Comparison of ENCODE assay signal across 17 cellular contexts in the genomic region with DNA sequence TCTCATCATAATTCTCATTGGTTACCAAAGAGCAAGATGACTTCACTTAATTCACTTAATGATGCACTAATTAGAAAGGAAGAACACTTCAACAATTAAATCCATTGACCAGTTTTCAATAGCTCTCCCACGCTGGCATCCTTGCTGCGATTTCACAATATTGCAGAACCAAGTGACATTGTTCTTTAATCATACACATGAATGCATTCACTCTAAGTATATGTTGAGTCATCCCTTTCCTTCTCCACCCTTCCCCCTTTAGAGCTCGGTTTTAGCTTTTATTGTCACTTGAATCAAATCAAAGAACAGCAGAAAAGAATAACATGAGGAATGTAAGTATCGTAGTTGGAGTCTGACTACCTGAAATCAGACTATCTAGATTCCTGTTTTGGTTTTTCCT.
DNase-seq lines count a peak whose midpoint lies in the region; ATAC-seq and TF ChIP-seq lines count a peak whose summit lies in the region.
"Had no signal": no experiment of that assay in that cellular context is flagged by ENCODE, and none has a peak within 500 bp of the region (broad histone marks: within the 10 kb centered on the region; RNA-seq: fewer than 3 reads in every experiment).

No MANE protein-coding gene starts in this region.

- DNase-seq in COLO829 (ENCODE audit: low spot score) (peak; percentile 93), HT-29 (ENCODE audit: low spot score) (peak; percentile 70), RPMI7951 (ENCODE audit: low read depth) (peak; percentile 10), iris pigment epithelial cell (ENCODE audit: low read depth) (peak; percentile 23), UCSD-AML1 (lab: John Stamatoyannopoulos, UW; ENCODE audit: unreplicated experiment) (no peak), upper lobe of left lung (no peak), GM23338 (ENCODE audit: low spot score) (no peak)
- DNase-seq: dorsolateral prefrontal cortex, GF-D8, islet precursor cell, NCI-H446 treated with DMSO at 0.1 percent for 48 hours, sigmoid colon, stomach had no signal

- no peak overlapping the region for H3K4me3 Mint-ChIP-seq in GM23338
- H3K4me3 Mint-ChIP-seq: IgD-negative memory B cell had no signal

- peaks cover 3% of the 10 kb centered on the region; the same call in 1 of the 3 replicates for H3K9me3 Mint-ChIP-seq in GM23338

- no peak overlapping the region; the same call in 1 of the 2 replicates for H3K27ac Mint-ChIP-seq in GM23338
- H3K27ac Mint-ChIP-seq: IgD-negative memory B cell had no signal

- no peak for TF ChIP-seq EP300 in upper lobe of left lung (IDR thresholded peaks at IDR 0.05)

- no peak overlapping the region for H3K4me2 ChIP-seq in GM23338

- H3K4me1 Mint-ChIP-seq in GM23338 = peaks cover 15% of the 10 kb centered on the region
- H3K4me1 Mint-ChIP-seq: IgD-negative memory B cell had no signal

- peaks cover 8% of the 10 kb centered on the region; the same call in 1 of the 3 replicates for H3K36me3 Mint-ChIP-seq in GM23338 (ENCODE audit: low read depth)
- H3K36me3 Mint-ChIP-seq: IgD-negative memory B cell had no signal

- H3K4me3 ChIP-seq in upper lobe of left lung = no peak overlapping the region
- H3K4me3 ChIP-seq in GM23338 = no peak overlapping the region
- H3K4me3 ChIP-seq: dorsolateral prefrontal cortex, gastroesophageal sphincter, sigmoid colon, stomach had no signal

- no peaks in the 10 kb centered on the region for H3K9me2 ChIP-seq in GM23338 (ENCODE audit: insufficient read depth)

- H3K27me3 Mint-ChIP-seq in GM23338 (ENCODE audit: insufficient read depth, low read depth, poor library complexity) = no peaks in the 10 kb centered on the region
- H3K27me3 Mint-ChIP-seq: IgD-negative memory B cell had no signal

- H3K27me3 ChIP-seq in upper lobe of left lung (no peaks in the 10 kb centered on the region), GM23338 (ENCODE audit: insufficient read depth) (no peaks in the 10 kb centered on the region)
- H3K27me3 ChIP-seq: dorsolateral prefrontal cortex, gastroesophageal sphincter, sigmoid colon, stomach had no signal

- peaks cover 0 to 5% (median 0%) of the 10 kb centered on the region in 4 donors for H3K4me1 ChIP-seq in upper lobe of left lung
- H3K4me1 ChIP-seq in GM23338 (ENCODE audit: insufficient read depth) = peaks cover 14% of the 10 kb centered on the region; the same call in 1 of the 2 replicates
- H3K4me1 ChIP-seq: sigmoid colon had no signal

- H3K27ac ChIP-seq in upper lobe of left lung (no peak overlapping the region), GM23338 (ENCODE audit: low read depth) (no peak overlapping the region)
- H3K27ac ChIP-seq: dorsolateral prefrontal cortex, gastroesophageal sphincter, sigmoid colon, stomach had no signal

- no peaks in the 10 kb centered on the region for H4K20me1 ChIP-seq in GM23338 (replicated peaks; ENCODE audit: insufficient read depth)

- H3K36me3 ChIP-seq in upper lobe of left lung (no peaks in the 10 kb centered on the region), GM23338 (ENCODE audit: insufficient read depth) (no peaks in the 10 kb centered on the region)
- H3K36me3 ChIP-seq: gastroesophageal sphincter, sigmoid colon, stomach had no signal

- H3K9me3 ChIP-seq in upper lobe of left lung = no peaks in the 10 kb centered on the region
- H3K9me3 ChIP-seq: gastroesophageal sphincter, sigmoid colon had no signal

- 56 to 61% methylated on average over 4 of the region's 4 CpGs for WGBS in upper lobe of left lung, 2 donors

- no peak for TF ChIP-seq CTCF in upper lobe of left lung (IDR thresholded peaks at IDR 0.05)
- TF ChIP-seq CTCF in GM23338 (conservative IDR thresholded peaks at IDR 0.05; ENCODE audit: low read depth in 2 of 2) = no peak

- H3K79me2 ChIP-seq in GM23338 (replicated peaks; ENCODE audit: insufficient read depth) = no peaks in the 10 kb centered on the region

- no peak for TF ChIP-seq POLR2A in upper lobe of left lung (IDR thresholded peaks at IDR 0.05)

- ATAC-seq in HG02981 (IDR thresholded peaks at IDR 0.05; ENCODE audit: unreplicated experiment) (no peak), upper lobe of left lung (ENCODE audit: low FRiP score in 2 of 2) (no peak), GM23338 (no peak)
- ATAC-seq: gastroesophageal sphincter, Right ventricle myocardium inferior had no signal

- no peak overlapping the region for H2AFZ ChIP-seq in GM23338

- no peaks in the 10 kb centered on the region for H3F3A ChIP-seq in GM23338 (replicated peaks; ENCODE audit: low read depth)

TF ChIP-seq in GM23338, 12 proteins besides CTCF, POLR2A, EP300 and RAD21:
- TF ChIP-seq NANOG (IDR thresholded peaks at IDR 0.05; ENCODE audit: borderline replicate concordance) = no peak
- no peak for TF ChIP-seq ZNF331 (CRISPR knock-in tag; IDR thresholded peaks at IDR 0.05; ENCODE audit: low read depth)
- TF ChIP-seq, protein P1, sequence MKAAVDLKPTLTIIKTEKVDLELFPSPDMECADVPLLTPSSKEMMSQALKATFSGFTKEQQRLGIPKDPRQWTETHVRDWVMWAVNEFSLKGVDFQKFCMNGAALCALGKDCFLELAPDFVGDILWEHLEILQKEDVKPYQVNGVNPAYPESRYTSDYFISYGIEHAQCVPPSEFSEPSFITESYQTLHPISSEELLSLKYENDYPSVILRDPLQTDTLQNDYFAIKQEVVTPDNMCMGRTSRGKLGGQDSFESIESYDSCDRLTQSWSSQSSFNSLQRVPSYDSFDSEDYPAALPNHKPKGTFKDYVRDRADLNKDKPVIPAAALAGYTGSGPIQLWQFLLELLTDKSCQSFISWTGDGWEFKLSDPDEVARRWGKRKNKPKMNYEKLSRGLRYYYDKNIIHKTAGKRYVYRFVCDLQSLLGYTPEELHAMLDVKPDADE (IDR thresholded peaks at IDR 0.05) = no peak
- TF ChIP-seq EZH2 (IDR thresholded peaks at IDR 0.05; ENCODE audit: low read depth, unreplicated experiment) = no peak
- no peak for TF ChIP-seq CREB1 (CRISPR knock-in tag; IDR thresholded peaks at IDR 0.05; ENCODE audit: low read depth)
- no peak for TF ChIP-seq JUNB (IDR thresholded peaks at IDR 0.05; ENCODE audit: unreplicated experiment)
- no peak for TF ChIP-seq POLR2AphosphoS5 (IDR thresholded peaks at IDR 0.05; ENCODE audit: low read depth)
- no peak for TF ChIP-seq STAT1 (IDR thresholded peaks at IDR 0.05; ENCODE audit: unreplicated experiment)
- no peak for TF ChIP-seq EZH2phosphoT487 (IDR thresholded peaks at IDR 0.05; ENCODE audit: unreplicated experiment)
- TF ChIP-seq ZNF114 (CRISPR knock-in tag; IDR thresholded peaks at IDR 0.05) = no peak

Comparison
In these comparisons a context has a peak if more than half of its experiments do, and no peak if none do; other contexts are left out.
1. DNase-seq: peak in COLO829 (single experiment), HT-29 (single experiment), RPMI7951 (single experiment) and iris pigment epithelial cell (single experiment); none in UCSD-AML1 (single experiment), upper lobe of left lung (0 of 2) and GM23338 (single experiment).